27 cellular contexts compared by ENCODE assay signal in genomic region chr6:25541228-25541627, GRCh38.
DNase-seq lines count a peak whose midpoint lies in the region; ATAC-seq and TF ChIP-seq lines count a peak whose summit lies in the region.
"Had no signal": no experiment of that assay in that cellular context is flagged by ENCODE, and none has a peak within 500 bp of the region (broad histone marks: within the 10 kb centered on the region; RNA-seq: fewer than 3 reads in every experiment).

No MANE protein-coding gene starts in this region.

- TF ChIP-seq RAD21 in SK-N-SH (IDR thresholded peaks at IDR 0.05; ENCODE audit: low read length): no peak

- no peak overlapping the region for H3K4me3 ChIP-seq in SK-N-SH (ENCODE audit: low read depth in 2 of 2, low read length in 1 of 2)
- H3K4me3 ChIP-seq: A549; BLaER1; BLaER1 treated with 17β-estradiol and CSF1 and Interleukin-3, amounts not matched to agents 10 nM and 100 nM had no signal

- no peak for TF ChIP-seq CTCF in SK-N-SH (IDR thresholded peaks at IDR 0.05)

- H3F3A ChIP-seq in SK-N-SH (replicated peaks; ENCODE audit: insufficient read depth): no peaks in the 10 kb centered on the region

- ATAC-seq in SK-N-SH treated with all-trans-retinoic acid at 6 μM for 48 hours: no peak
- ATAC-seq: A549; CD8-positive, alpha-beta T cell had no signal

- no peak for TF ChIP-seq EP300 in SK-N-SH (IDR thresholded peaks at IDR 0.05; ENCODE audit: borderline replicate concordance in 1 of 2, low read depth in 1 of 2, low read length in 1 of 2)

- H3K9me2 ChIP-seq in SK-N-SH: no peaks in the 10 kb centered on the region

- H3K9me3 ChIP-seq in SK-N-SH: no peaks in the 10 kb centered on the region
- H3K9me3 ChIP-seq: A549; BE2C; BLaER1; BLaER1 treated with 17β-estradiol and CSF1 and Interleukin-3, amounts not matched to agents 10 nM and 100 nM; Caco-2 had no signal

- H3K4me2 ChIP-seq in SK-N-SH: no peak overlapping the region
- H3K4me2 ChIP-seq: A549; BLaER1; BLaER1 treated with 17β-estradiol and CSF1 and Interleukin-3, amounts not matched to agents 10 nM and 100 nM had no signal

- POLR2A ChIA-PET in SK-N-SH (lab: Yijun Ruan, JAX): no interaction called here

- H3K79me2 ChIP-seq in SK-N-SH (ENCODE audit: insufficient read depth): no peaks in the 10 kb centered on the region

- H4K20me1 ChIP-seq in SK-N-SH (ENCODE audit: insufficient read depth): no peaks in the 10 kb centered on the region
- H4K20me1 ChIP-seq: BLaER1; BLaER1 treated with 17β-estradiol and CSF1 and Interleukin-3, amounts not matched to agents 10 nM and 100 nM had no signal

- no peaks in the 10 kb centered on the region for H3K27me3 ChIP-seq in SK-N-SH (ENCODE audit: insufficient read depth)
- H3K27me3 ChIP-seq: BE2C; BLaER1; BLaER1 treated with 17β-estradiol and CSF1 and Interleukin-3, amounts not matched to agents 10 nM and 100 nM had no signal

- DNase-seq in SK-N-SH: no peak
- DNase-seq: 8988T; ACHN; AML-193; BE2C; C1 segment of cervical spinal cord; Caco-2; Calu3; CD4-positive, alpha-beta memory T cell; CD4-positive, alpha-beta T cell; CD4-positive, CD25-positive, alpha-beta regulatory T cell; CD8-positive, alpha-beta memory T cell; CD8-positive, alpha-beta T cell; COR-L47; DMS 273 treated with DMSO at 0.1 percent for 48 hours; DMS153; DMS53; DMS79; DMS79 treated with DMSO at 0.1 percent for 48 hours; DND-41; EL had no signal

- 92% methylated on average over 1 of the region's 1 CpG for WGBS in SK-N-SH (ENCODE audit: low lambda C conversion rate)

- no peak overlapping the region for H2AFZ ChIP-seq in SK-N-SH (ENCODE audit: low read depth)

- no peaks in the 10 kb centered on the region; a peak in 1 of 4 replicates for H3K4me1 ChIP-seq in SK-N-SH (ENCODE audit: control insufficient read depth in 1 of 2, insufficient read depth in 2 of 2, low read depth in 1 of 2, low read length in 1 of 2)
- H3K4me1 ChIP-seq: A549, BE2C, BLaER1, Caco-2 had no signal

- CTCF ChIA-PET in SK-N-SH (lab: Yijun Ruan, JAX): interaction anchor here (3.7 kb wide), 1 partner anchor 15 kb away, joined by 13 read pairs; no protein-coding TSS in a partner anchor

- peaks cover 0 to 5% of the 10 kb centered on the region in 2 experiments for H3K36me3 ChIP-seq in SK-N-SH (replicated peaks in 1 of 2; ENCODE audit: control insufficient read depth in 1 of 2, insufficient read depth in 2 of 2, low read length in 1 of 2)
- H3K36me3 ChIP-seq: BE2C; BLaER1; BLaER1 treated with 17β-estradiol and CSF1 and Interleukin-3, amounts not matched to agents 10 nM and 100 nM had no signal

- H3K9ac ChIP-seq in SK-N-SH: no peak overlapping the region
- H3K9ac ChIP-seq: BLaER1; BLaER1 treated with 17β-estradiol and CSF1 and Interleukin-3, amounts not matched to agents 10 nM and 100 nM had no signal

- H3K27ac ChIP-seq in SK-N-SH (ENCODE audit: low read depth in 2 of 2, low read length in 1 of 2): no peak overlapping the region
- H3K27ac ChIP-seq: 22Rv1; A549; BLaER1; BLaER1 treated with 17β-estradiol and CSF1 and Interleukin-3, amounts not matched to agents 10 nM and 100 nM; C4-2B had no signal

TF ChIP-seq in SK-N-SH treated with all-trans-retinoic acid at 6 μM for 48 hours, 23 proteins besides CTCF, POLR2A, EP300 and RAD21:
- TF ChIP-seq ESRRG (CRISPR knock-in tag; IDR thresholded peaks at IDR 0.05) (no peak), ZNF8 (CRISPR knock-in tag; IDR thresholded peaks at IDR 0.05) (peak; percentile 95)

TF ChIP-seq in SK-N-SH, 30 proteins besides CTCF, POLR2A, EP300 and RAD21:
- TF ChIP-seq MXI1 (IDR thresholded peaks at IDR 0.05; ENCODE audit: low read depth, low read length) (no peak), GABPA (IDR thresholded peaks at IDR 0.05; ENCODE audit: low read depth) (no peak), EZH2phosphoT487 (IDR thresholded peaks at IDR 0.05; ENCODE audit: borderline replicate concordance, low read depth) (no peak), POLR2AphosphoS5 (IDR thresholded peaks at IDR 0.05; ENCODE audit: low read depth, low read length) (no peak), MAX (IDR thresholded peaks at IDR 0.05; ENCODE audit: low read depth) (no peak), USF2 (IDR thresholded peaks at IDR 0.05; ENCODE audit: borderline replicate concordance, low read depth, low read length) (no peak), NRF1 (IDR thresholded peaks at IDR 0.05; ENCODE audit: low read depth, low read length) (no peak), GATA2 (CRISPR knock-in tag; IDR thresholded peaks at IDR 0.05) (no peak), RCOR1 (IDR thresholded peaks at IDR 0.05; ENCODE audit: low read length) (no peak), FOXM1 (IDR thresholded peaks at IDR 0.05; ENCODE audit: low read depth) (no peak), MEF2A (IDR thresholded peaks at IDR 0.05; ENCODE audit: borderline replicate concordance, low read depth) (no peak), JUND (IDR thresholded peaks at IDR 0.05) (no peak), YY1 (IDR thresholded peaks at IDR 0.05; ENCODE audit: low read depth) (no peak), ELF1 (IDR thresholded peaks at IDR 0.05) (no peak), SMC3 (IDR thresholded peaks at IDR 0.05; ENCODE audit: low read depth, low read length) (no peak), FOXJ3 (CRISPR knock-in tag; IDR thresholded peaks at IDR 0.05) (no peak), CHD2 (IDR thresholded peaks at IDR 0.05; ENCODE audit: low read length, partially characterized antibody) (no peak)
- TF ChIP-seq, protein P1, sequence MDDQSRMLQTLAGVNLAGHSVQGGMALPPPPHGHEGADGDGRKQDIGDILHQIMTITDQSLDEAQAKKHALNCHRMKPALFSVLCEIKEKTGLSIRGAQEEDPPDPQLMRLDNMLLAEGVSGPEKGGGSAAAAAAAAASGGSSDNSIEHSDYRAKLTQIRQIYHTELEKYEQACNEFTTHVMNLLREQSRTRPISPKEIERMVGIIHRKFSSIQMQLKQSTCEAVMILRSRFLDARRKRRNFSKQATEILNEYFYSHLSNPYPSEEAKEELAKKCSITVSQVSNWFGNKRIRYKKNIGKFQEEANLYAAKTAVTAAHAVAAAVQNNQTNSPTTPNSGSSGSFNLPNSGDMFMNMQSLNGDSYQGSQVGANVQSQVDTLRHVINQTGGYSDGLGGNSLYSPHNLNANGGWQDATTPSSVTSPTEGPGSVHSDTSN (IDR thresholded peaks at IDR 0.05): no peak
- TF ChIP-seq, protein P2, sequence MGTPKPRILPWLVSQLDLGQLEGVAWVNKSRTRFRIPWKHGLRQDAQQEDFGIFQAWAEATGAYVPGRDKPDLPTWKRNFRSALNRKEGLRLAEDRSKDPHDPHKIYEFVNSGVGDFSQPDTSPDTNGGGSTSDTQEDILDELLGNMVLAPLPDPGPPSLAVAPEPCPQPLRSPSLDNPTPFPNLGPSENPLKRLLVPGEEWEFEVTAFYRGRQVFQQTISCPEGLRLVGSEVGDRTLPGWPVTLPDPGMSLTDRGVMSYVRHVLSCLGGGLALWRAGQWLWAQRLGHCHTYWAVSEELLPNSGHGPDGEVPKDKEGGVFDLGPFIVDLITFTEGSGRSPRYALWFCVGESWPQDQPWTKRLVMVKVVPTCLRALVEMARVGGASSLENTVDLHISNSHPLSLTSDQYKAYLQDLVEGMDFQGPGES (IDR thresholded peaks at IDR 0.05; ENCODE audit: low read depth, low read length): no peak
- TF ChIP-seq, protein P3, sequence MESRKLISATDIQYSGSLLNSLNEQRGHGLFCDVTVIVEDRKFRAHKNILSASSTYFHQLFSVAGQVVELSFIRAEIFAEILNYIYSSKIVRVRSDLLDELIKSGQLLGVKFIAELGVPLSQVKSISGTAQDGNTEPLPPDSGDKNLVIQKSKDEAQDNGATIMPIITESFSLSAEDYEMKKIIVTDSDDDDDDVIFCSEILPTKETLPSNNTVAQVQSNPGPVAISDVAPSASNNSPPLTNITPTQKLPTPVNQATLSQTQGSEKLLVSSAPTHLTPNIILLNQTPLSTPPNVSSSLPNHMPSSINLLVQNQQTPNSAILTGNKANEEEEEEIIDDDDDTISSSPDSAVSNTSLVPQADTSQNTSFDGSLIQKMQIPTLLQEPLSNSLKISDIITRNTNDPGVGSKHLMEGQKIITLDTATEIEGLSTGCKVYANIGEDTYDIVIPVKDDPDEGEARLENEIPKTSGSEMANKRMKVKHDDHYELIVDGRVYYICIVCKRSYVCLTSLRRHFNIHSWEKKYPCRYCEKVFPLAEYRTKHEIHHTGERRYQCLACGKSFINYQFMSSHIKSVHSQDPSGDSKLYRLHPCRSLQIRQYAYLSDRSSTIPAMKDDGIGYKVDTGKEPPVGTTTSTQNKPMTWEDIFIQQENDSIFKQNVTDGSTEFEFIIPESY (IDR thresholded peaks at IDR 0.05; ENCODE audit: borderline replicate concordance, low read depth): no peak
